8 cellular contexts compared by ENCODE assay signal in genomic region chr7:100538348-100538653, GRCh38. TPM values are rescaled to one million over a fixed set of nuclear protein-coding genes. Genes with fewer than 3 reads are reported as not detected.
A peak's percentile ranks its signal among the peaks of the same experiment; 100 is the strongest.
DNase-seq lines count a peak whose midpoint lies in the region; ATAC-seq, FAIRE-seq and TF ChIP-seq lines count a peak whose summit lies in the region.

No MANE protein-coding gene starts in this region.

- peak overlapping the region; percentile 31 for H3K4me3 ChIP-seq in kidney epithelial cell (ENCODE audit: low read depth, low read length)
- peak overlapping the region in 1 of 2 donors; percentile 56 for H3K4me3 ChIP-seq in kidney (ENCODE audit: low read length in 2 of 2)
- peak overlapping the region in 1 of 2 donors; percentile 89 for H3K4me3 ChIP-seq in left lung

- no peaks in the 10 kb centered on the region for H3K36me3 ChIP-seq in kidney epithelial cell (ENCODE audit: control insufficient read depth, insufficient read depth, low read length)
- no peaks in the 10 kb centered on the region for H3K36me3 ChIP-seq in kidney (ENCODE audit: control insufficient read depth in 1 of 2, insufficient read depth in 2 of 2, low read length in 2 of 2)
- no peaks in the 10 kb centered on the region for H3K36me3 ChIP-seq in left lung

- intact Hi-C loops in kidney (cut with DNase I) = no loop called here
- intact Hi-C loops in left lung (cut with DNase I) = no loop called here

- H3K27ac ChIP-seq in kidney (ENCODE audit: low read depth in 2 of 2, low read length in 2 of 2) (peak overlapping the region in 1 of 2 donors; percentile 51), left lung (peak overlapping the region in 1 of 2 donors; percentile 49)

- H3K27me3 ChIP-seq in kidney epithelial cell (ENCODE audit: control insufficient read depth, insufficient read depth, low read length) (no peaks in the 10 kb centered on the region), left lung (no peaks in the 10 kb centered on the region)

- no peaks in the 10 kb centered on the region for H3K27me3 Mint-ChIP-seq in activated naive CD4-positive, alpha-beta T cell treated with anti-CD3 and anti-CD28 coated beads, Interleukin-2, amount 50 U/mL, for 24 hours
- no peaks in the 10 kb centered on the region for H3K27me3 Mint-ChIP-seq in activated naive CD8-positive, alpha-beta T cell
- H3K27me3 Mint-ChIP-seq in type B pancreatic cell = no peaks in the 10 kb centered on the region

- peak overlapping the region; percentile 93 for H3K4me3 Mint-ChIP-seq in activated naive CD4-positive, alpha-beta T cell treated with anti-CD3 and anti-CD28 coated beads, Interleukin-2, amount 50 U/mL, for 24 hours
- H3K4me3 Mint-ChIP-seq in activated naive CD8-positive, alpha-beta T cell = peak overlapping the region; percentile 99
- H3K4me3 Mint-ChIP-seq in type B pancreatic cell = peak overlapping the region; percentile 98

- H3K4me1 Mint-ChIP-seq in activated naive CD4-positive, alpha-beta T cell treated with anti-CD3 and anti-CD28 coated beads, Interleukin-2, amount 50 U/mL, for 24 hours = peaks cover 48% of the 10 kb centered on the region
- H3K4me1 Mint-ChIP-seq in activated naive CD8-positive, alpha-beta T cell (ENCODE audit: low read depth) = peaks cover 43% of the 10 kb centered on the region
- peaks cover 24% of the 10 kb centered on the region for H3K4me1 Mint-ChIP-seq in type B pancreatic cell (ENCODE audit: unreplicated experiment)

- H3K36me3 Mint-ChIP-seq in activated naive CD4-positive, alpha-beta T cell treated with anti-CD3 and anti-CD28 coated beads, Interleukin-2, amount 50 U/mL, for 24 hours = peaks cover 2% of the 10 kb centered on the region
- H3K36me3 Mint-ChIP-seq in activated naive CD8-positive, alpha-beta T cell = no peaks in the 10 kb centered on the region
- H3K36me3 Mint-ChIP-seq in type B pancreatic cell = no peaks in the 10 kb centered on the region

- peak overlapping the region; percentile 89 for H3K27ac Mint-ChIP-seq in activated naive CD4-positive, alpha-beta T cell treated with anti-CD3 and anti-CD28 coated beads, Interleukin-2, amount 50 U/mL, for 24 hours
- H3K27ac Mint-ChIP-seq in activated naive CD8-positive, alpha-beta T cell = peak overlapping the region; percentile 93
- peak overlapping the region; percentile 66 for H3K27ac Mint-ChIP-seq in type B pancreatic cell

- H3K4me1 ChIP-seq in kidney (ENCODE audit: control insufficient read depth in 1 of 2, insufficient read depth in 1 of 2, low read depth in 1 of 2, low read length in 2 of 2) (peaks cover 0 to 2% of the 10 kb centered on the region in 2 donors), left lung (peaks cover 0 to 28% of the 10 kb centered on the region in 2 donors)

- ATAC-seq in left lung (no peak), GM19452 (IDR thresholded peaks at IDR 0.05; ENCODE audit: unreplicated experiment) (no peak)

- DNase-seq in activated naive CD4-positive, alpha-beta T cell (lab: John Stamatoyannopoulos, UW) = no peak
- DNase-seq in kidney epithelial cell (ENCODE audit: low read depth) (no peak), type B pancreatic cell (ENCODE audit: extremely low spot score, unreplicated experiment) (no peak), kidney (no peak), left lung (no peak)

- no peaks in the 10 kb centered on the region for H3K9me3 Mint-ChIP-seq in activated naive CD4-positive, alpha-beta T cell treated with anti-CD3 and anti-CD28 coated beads, Interleukin-2, amount 50 U/mL, for 24 hours
- no peaks in the 10 kb centered on the region for H3K9me3 Mint-ChIP-seq in activated naive CD8-positive, alpha-beta T cell (ENCODE audit: low read depth)
- H3K9me3 Mint-ChIP-seq in type B pancreatic cell = no peaks in the 10 kb centered on the region

- peak overlapping the region in 1 of 2 donors; percentile 26 for H3K9ac ChIP-seq in kidney (ENCODE audit: low read length in 2 of 2)

- no peaks in the 10 kb centered on the region for H3K9me3 ChIP-seq in kidney (ENCODE audit: control insufficient read depth in 1 of 2, low read length in 2 of 2)
- H3K9me3 ChIP-seq in left lung = no peaks in the 10 kb centered on the region

- no peak for TF ChIP-seq CTCF in kidney epithelial cell (IDR thresholded peaks at IDR 0.05; ENCODE audit: insufficient read depth, low read length, poor library complexity, severe bottlenecking)
- TF ChIP-seq CTCF in type B pancreatic cell (conservative IDR thresholded peaks at IDR 0.05) = no peak
- TF ChIP-seq CTCF in kidney (IDR thresholded peaks at IDR 0.05; ENCODE audit: borderline replicate concordance, extremely low read depth, insufficient read depth) = no peak
- no peak for TF ChIP-seq CTCF in left lung (IDR thresholded peaks at IDR 0.05)

- FAIRE-seq in kidney (lab: Jason Lieb, UNC) = no peak

RNA-seq across cellular contexts. Expression of gene AGFG2, which starts 0.7 kb away (rescaled TPM):
- total RNA-seq in kidney epithelial cell (4.0 and 8.6 TPM in 2 replicates), type B pancreatic cell (ENCODE audit: low replicate concordance) (16.3 and 21.0 TPM in 2 replicates), kidney (37.3 TPM), left lung (10 to 100 TPM; 28.6 to 34.9 TPM)
- polyA plus RNA-seq in kidney (ENCODE audit: insufficient read depth, low read depth, low replicate concordance) = 24.3 TPM

RNA-seq across cellular contexts. Expression of gene SAP25, which starts 35.4 kb away (rescaled TPM):
- total RNA-seq in kidney epithelial cell (0.62 TPM in 1 of 2 replicates, not detected in the other), type B pancreatic cell (ENCODE audit: low replicate concordance) (3.1 and 5.6 TPM in 2 replicates), kidney (9.8 TPM), left lung (1 to 10 TPM; 6.3 to 8.3 TPM)
- polyA plus RNA-seq in kidney (ENCODE audit: insufficient read depth, low read depth, low replicate concordance) = 5.7 TPM

RNA-seq across cellular contexts. Expression of gene LRCH4, which starts 47.6 kb away (rescaled TPM):
- 69.0 and 85.2 TPM in 2 replicates for total RNA-seq in kidney epithelial cell
- 64.5 and 66.7 TPM in 2 replicates for total RNA-seq in type B pancreatic cell (ENCODE audit: low replicate concordance)
- 62.9 TPM for total RNA-seq in kidney
- polyA plus RNA-seq in kidney (ENCODE audit: insufficient read depth, low read depth, low replicate concordance) = 23.2 TPM
- total RNA-seq in left lung = 10 to 100 TPM; 66.5 to 86.5 TPM

RNA-seq across cellular contexts. Expression of gene FBXO24, which starts 47.8 kb away (rescaled TPM):
- 0.55 and 0.79 TPM in 2 replicates for total RNA-seq in kidney epithelial cell
- total RNA-seq in type B pancreatic cell (ENCODE audit: low replicate concordance) = 0.76 and 0.77 TPM in 2 replicates
- 0.60 TPM for total RNA-seq in kidney
- 0.95 TPM for polyA plus RNA-seq in kidney (ENCODE audit: insufficient read depth, low read depth, low replicate concordance)
- total RNA-seq in left lung = under 1 TPM; 0.37 to 0.44 TPM

RNA-seq across cellular contexts. Expression of gene NYAP1, which starts 54.6 kb away (rescaled TPM):
- 0.14 and 0.46 TPM in 2 replicates for total RNA-seq in kidney epithelial cell
- 2.1 and 6.3 TPM in 2 replicates for total RNA-seq in type B pancreatic cell (ENCODE audit: low replicate concordance)
- total RNA-seq in kidney = 0.41 TPM
- polyA plus RNA-seq in kidney (ENCODE audit: insufficient read depth, low read depth, low replicate concordance) = 0.69 TPM
- under 1 TPM; 0.50 to 0.55 TPM for total RNA-seq in left lung
